In the genomic region with DNA sequence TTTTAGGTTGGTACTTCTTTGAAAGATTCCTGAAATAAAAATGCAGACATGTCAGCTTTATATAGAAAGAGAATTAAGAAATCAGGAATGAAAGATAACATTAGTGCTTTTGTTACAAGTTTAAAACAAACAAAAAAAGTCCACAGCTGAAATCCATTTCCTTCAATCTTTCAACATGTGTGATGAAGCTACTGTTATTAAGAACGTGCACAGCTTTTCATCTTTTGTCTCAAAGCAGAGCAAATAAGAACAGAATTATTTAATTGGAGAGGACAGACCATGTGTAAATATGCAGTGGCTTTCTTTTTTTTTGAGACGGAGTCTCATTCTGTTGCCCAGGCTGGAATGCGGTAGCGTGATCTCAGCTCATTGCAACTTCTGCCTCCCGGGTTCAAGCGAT, we compare ENCODE assay signal across 28 cellular contexts.
A peak's percentile ranks its signal among the peaks of the same experiment; 100 is the strongest.
DNase-seq lines count a peak whose midpoint lies in the region; ATAC-seq, FAIRE-seq and TF ChIP-seq lines count a peak whose summit lies in the region.
"Had no signal": no experiment of that assay in that cellular context is flagged by ENCODE, and none has a peak within 500 bp of the region (broad histone marks: within the 10 kb centered on the region; RNA-seq: fewer than 3 reads in every experiment).

No MANE protein-coding gene starts in this region.

- no peak overlapping the region for H3K4me2 ChIP-seq in trophoblast cell (ENCODE audit: low read length)
- H3K4me2 ChIP-seq: SK-N-SH had no signal

- H2BK12ac ChIP-seq in trophoblast cell (ENCODE audit: low read length): no peak overlapping the region

- H3K9me3 Mint-ChIP-seq in activated CD4-positive, alpha-beta T cell treated with anti-CD3 and anti-CD28 coated beads, Interleukin-2, amount 10 ng/mL, durations not matched to agents 24 days and 14 days: no peaks in the 10 kb centered on the region
- no peaks in the 10 kb centered on the region for H3K9me3 Mint-ChIP-seq in central memory CD8-positive, alpha-beta T cell
- H3K9me3 Mint-ChIP-seq in naive thymus-derived CD8-positive, alpha-beta T cell: no peaks in the 10 kb centered on the region

- H3K9ac ChIP-seq in trophoblast cell (ENCODE audit: low read length): no peak overlapping the region
- H3K9ac ChIP-seq: SK-N-SH had no signal

- intact Hi-C loops in activated CD4-positive, alpha-beta T cell treated with anti-CD3 and anti-CD28 coated beads, Interleukin-2, amount 10 ng/mL, durations not matched to agents 24 days and 14 days (cut with micrococcal nuclease): no loop called here
- intact Hi-C loops in lower leg skin (cut with DNase I; ENCODE audit: low total_unique reads): no loop called here

- no peak overlapping the region for H3K4me3 Mint-ChIP-seq in activated CD4-positive, alpha-beta T cell treated with anti-CD3 and anti-CD28 coated beads, Interleukin-2, amount 10 ng/mL, durations not matched to agents 24 days and 14 days
- H3K4me3 Mint-ChIP-seq in central memory CD8-positive, alpha-beta T cell: no peak overlapping the region
- no peak overlapping the region for H3K4me3 Mint-ChIP-seq in naive thymus-derived CD8-positive, alpha-beta T cell

- no peak overlapping the region for H4K8ac ChIP-seq in trophoblast cell (ENCODE audit: low read depth, low read length)

- H3K79me1 ChIP-seq in trophoblast cell (ENCODE audit: low read length): no peaks in the 10 kb centered on the region

- TF ChIP-seq POLR2A in lower leg skin (IDR thresholded peaks at IDR 0.05): no peak

- peak overlapping the region; percentile 11 for H3K27ac Mint-ChIP-seq in activated CD4-positive, alpha-beta T cell treated with anti-CD3 and anti-CD28 coated beads, Interleukin-2, amount 10 ng/mL, durations not matched to agents 24 days and 14 days
- H3K27ac Mint-ChIP-seq in central memory CD8-positive, alpha-beta T cell (ENCODE audit: low read depth): peak overlapping the region; percentile 16
- H3K27ac Mint-ChIP-seq in naive thymus-derived CD8-positive, alpha-beta T cell: peak overlapping the region in 6 of 10 donors; percentile 21 to 72 (median 42)

- 75 to 79% methylated on average over 6 of the region's 6 CpGs for WGBS in lower leg skin, 2 donors
- WGBS in trophoblast cell (ENCODE audit: extremely low coverage, insufficient coverage, insufficient read length): no CpG with 5 or more reads among the region's 6 CpGs

- peaks cover 17% of the 10 kb centered on the region for H3K4me1 Mint-ChIP-seq in activated CD4-positive, alpha-beta T cell treated with anti-CD3 and anti-CD28 coated beads, Interleukin-2, amount 10 ng/mL, durations not matched to agents 24 days and 14 days
- H3K4me1 Mint-ChIP-seq in central memory CD8-positive, alpha-beta T cell: peaks cover 31% of the 10 kb centered on the region
- H3K4me1 Mint-ChIP-seq in naive thymus-derived CD8-positive, alpha-beta T cell: peaks cover 7 to 57% (median 44%) of the 10 kb centered on the region in 4 donors

- no peak overlapping the region for H3K23ac ChIP-seq in trophoblast cell (ENCODE audit: low read length)

- no peaks in the 10 kb centered on the region for H3K79me2 ChIP-seq in trophoblast cell (ENCODE audit: control insufficient read depth, insufficient read depth, low read length, poor library complexity)

- no peak overlapping the region for H2AFZ ChIP-seq in trophoblast cell (ENCODE audit: insufficient read depth, low read length, poor library complexity)

- no peak overlapping the region for H3K4me3 ChIP-seq in lower leg skin (ENCODE audit: low read depth, poor library complexity, severe bottlenecking)
- H3K4me3 ChIP-seq in trophoblast cell (ENCODE audit: low read depth, low read length): no peak overlapping the region
- H3K4me3 ChIP-seq: upper lobe of left lung had no signal

- no peak for TF ChIP-seq CTCF in lower leg skin (IDR thresholded peaks at IDR 0.05)

- no peak overlapping the region for H4K91ac ChIP-seq in trophoblast cell (ENCODE audit: low read depth, low read length)

- H3K9me3 ChIP-seq in trophoblast cell (ENCODE audit: insufficient read depth, low read depth, low read length): no peaks in the 10 kb centered on the region
- H3K9me3 ChIP-seq: SK-N-SH, upper lobe of left lung had no signal

- no peak overlapping the region for H2BK120ac ChIP-seq in trophoblast cell (ENCODE audit: insufficient read depth, low read length, poor library complexity)

- no peak overlapping the region for H3K18ac ChIP-seq in trophoblast cell (ENCODE audit: low read length)

- H4K12ac ChIP-seq in trophoblast cell (ENCODE audit: low read depth, low read length): no peak overlapping the region

- POLR2A ChIA-PET in naive thymus-derived CD8-positive, alpha-beta T cell (lab: Charles Lee): no interaction called here

- ATAC-seq in central memory CD8-positive, alpha-beta T cell (replicated peaks; ENCODE audit: extremely low read depth, poor library complexity, severe bottlenecking): no peak
- ATAC-seq in naive thymus-derived CD8-positive, alpha-beta T cell: no peak
- ATAC-seq: esophagus mucosa had no signal

- DNase-seq in activated CD4-positive, alpha-beta T cell treated with anti-CD3 and anti-CD28 coated beads, Interleukin-2, amount 10 ng/mL, durations not matched to agents 24 days and 14 days: no peak
- no peak for DNase-seq in activated CD4-positive, alpha-beta T cell treated with anti-CD3 and anti-CD28 coated beads, Interleukin-2, amount 50 U/mL, for 48 hours
- DNase-seq in NCI-H146 (lab: John Stamatoyannopoulos, UW) (peak; percentile 24), RCC 7860 (ENCODE audit: low spot score) (no peak), lower leg skin (ENCODE audit: low spot score in 2 of 2) (no peak), trophoblast cell (no peak)
- no peak for DNase-seq in central memory CD8-positive, alpha-beta T cell (ENCODE audit: low spot score in 2 of 2)
- no peak for DNase-seq in naive thymus-derived CD8-positive, alpha-beta T cell
- DNase-seq: Calu3; central memory CD4-positive, alpha-beta T cell; effector CD4-positive, alpha-beta T cell; glutamatergic neuron; KBM-7; mammary epithelial cell; MM.1S; NCI-H1694; NCI-H2171 treated with DMSO at 0.1 percent for 48 hours; NCI-H524 treated with DMSO at 0.1 percent for 48 hours; occipital lobe; RPMI8226; SK-N-SH; stimulated activated CD4-positive, alpha-beta T cell treated with anti-CD3 and anti-CD28 coated beads, Interleukin-4, amount 100 ng/mL, for 24 hours; T1000; upper lobe of left lung had no signal

- H3K27me3 ChIP-seq in trophoblast cell (ENCODE audit: insufficient read depth, low read length): no peaks in the 10 kb centered on the region
- H3K27me3 ChIP-seq: upper lobe of left lung had no signal

- peaks cover 5% of the 10 kb centered on the region in 2 experiments for H3K36me3 ChIP-seq in trophoblast cell (ENCODE audit: control insufficient read depth in 1 of 2, insufficient read depth in 2 of 2, low read length in 2 of 2)

- no peak overlapping the region for H3K27ac ChIP-seq in trophoblast cell (ENCODE audit: low read depth, low read length)

- FAIRE-seq in RCC 7860 (lab: Jason Lieb, UNC): no peak
- FAIRE-seq: astrocyte, GM12892, GM19239 had no signal

- H3K4me1 ChIP-seq in trophoblast cell (ENCODE audit: control insufficient read depth in 1 of 2, insufficient read depth in 2 of 2, low read length in 2 of 2): no peaks in the 10 kb centered on the region

- H3K27me3 Mint-ChIP-seq in activated CD4-positive, alpha-beta T cell treated with anti-CD3 and anti-CD28 coated beads, Interleukin-2, amount 10 ng/mL, durations not matched to agents 24 days and 14 days: no peaks in the 10 kb centered on the region
- H3K27me3 Mint-ChIP-seq in central memory CD8-positive, alpha-beta T cell: no peaks in the 10 kb centered on the region
- H3K27me3 Mint-ChIP-seq in naive thymus-derived CD8-positive, alpha-beta T cell: no peaks in the 10 kb centered on the region

- no peak overlapping the region for H3K4ac ChIP-seq in trophoblast cell (ENCODE audit: low read depth, low read length)

- peaks cover 53% of the 10 kb centered on the region for H3K36me3 Mint-ChIP-seq in activated CD4-positive, alpha-beta T cell treated with anti-CD3 and anti-CD28 coated beads, Interleukin-2, amount 10 ng/mL, durations not matched to agents 24 days and 14 days (ENCODE audit: low read depth)
- H3K36me3 Mint-ChIP-seq in central memory CD8-positive, alpha-beta T cell (ENCODE audit: insufficient read depth): peaks cover 54% of the 10 kb centered on the region
- peaks cover 0 to 71% (median 15%) of the 10 kb centered on the region in 3 donors for H3K36me3 Mint-ChIP-seq in naive thymus-derived CD8-positive, alpha-beta T cell

- no peak overlapping the region for H2AK5ac ChIP-seq in trophoblast cell (ENCODE audit: low read length)

- no peak overlapping the region for H3K14ac ChIP-seq in trophoblast cell (ENCODE audit: low read length)

- H2BK5ac ChIP-seq in trophoblast cell (ENCODE audit: low read depth, low read length, poor library complexity): no peak overlapping the region
